In the genomic region with DNA sequence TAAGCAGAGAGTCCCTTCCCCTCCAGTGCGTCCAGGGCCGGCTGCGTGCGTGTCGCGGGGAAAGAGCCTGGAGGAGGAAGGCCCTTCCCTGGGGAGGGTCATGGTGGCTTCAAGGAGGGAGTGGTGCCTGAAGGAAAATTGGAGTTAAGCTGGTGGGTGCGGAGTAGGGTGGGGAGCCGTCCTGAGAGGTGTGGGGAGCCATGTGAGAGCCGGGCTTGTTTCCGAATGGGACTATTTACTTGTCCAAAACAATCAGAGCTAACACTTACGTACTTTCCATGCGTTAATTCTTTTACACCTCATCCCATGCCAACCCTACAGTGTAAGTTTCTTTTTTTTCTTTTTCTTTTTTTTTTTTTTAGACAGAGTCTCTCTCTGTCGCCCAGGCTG, we compare ENCODE assay signal across 1 cellular context.
TF ChIP-seq lines count a peak whose summit lies in the region.

No MANE protein-coding gene starts in this region.

TF ChIP-seq in GM12878, 131 proteins besides CTCF, POLR2A, EP300 and RAD21:
- no peak for TF ChIP-seq SREBF2 (IDR thresholded peaks at IDR 0.05; ENCODE audit: low read length)
- TF ChIP-seq NFXL1 (IDR thresholded peaks at IDR 0.05; ENCODE audit: borderline replicate concordance) = no peak
- no peak for TF ChIP-seq NRF1 (conservative IDR thresholded peaks at IDR 0.05; ENCODE audit: low read depth, low read length)
- TF ChIP-seq CHD2 (IDR thresholded peaks at IDR 0.05; ENCODE audit: borderline replicate concordance, low read depth, low read length) = no peak
- TF ChIP-seq BMI1 (IDR thresholded peaks at IDR 0.05; ENCODE audit: borderline replicate concordance) = no peak
- TF ChIP-seq USF2 (IDR thresholded peaks at IDR 0.05; ENCODE audit: borderline replicate concordance, low read depth, low read length) = no peak
- TF ChIP-seq, protein P1, sequence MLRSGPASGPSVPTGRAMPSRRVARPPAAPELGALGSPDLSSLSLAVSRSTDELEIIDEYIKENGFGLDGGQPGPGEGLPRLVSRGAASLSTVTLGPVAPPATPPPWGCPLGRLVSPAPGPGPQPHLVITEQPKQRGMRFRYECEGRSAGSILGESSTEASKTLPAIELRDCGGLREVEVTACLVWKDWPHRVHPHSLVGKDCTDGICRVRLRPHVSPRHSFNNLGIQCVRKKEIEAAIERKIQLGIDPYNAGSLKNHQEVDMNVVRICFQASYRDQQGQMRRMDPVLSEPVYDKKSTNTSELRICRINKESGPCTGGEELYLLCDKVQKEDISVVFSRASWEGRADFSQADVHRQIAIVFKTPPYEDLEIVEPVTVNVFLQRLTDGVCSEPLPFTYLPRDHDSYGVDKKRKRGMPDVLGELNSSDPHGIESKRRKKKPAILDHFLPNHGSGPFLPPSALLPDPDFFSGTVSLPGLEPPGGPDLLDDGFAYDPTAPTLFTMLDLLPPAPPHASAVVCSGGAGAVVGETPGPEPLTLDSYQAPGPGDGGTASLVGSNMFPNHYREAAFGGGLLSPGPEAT (IDR thresholded peaks at IDR 0.05; ENCODE audit: low read depth) = no peak
- TF ChIP-seq, protein P2, sequence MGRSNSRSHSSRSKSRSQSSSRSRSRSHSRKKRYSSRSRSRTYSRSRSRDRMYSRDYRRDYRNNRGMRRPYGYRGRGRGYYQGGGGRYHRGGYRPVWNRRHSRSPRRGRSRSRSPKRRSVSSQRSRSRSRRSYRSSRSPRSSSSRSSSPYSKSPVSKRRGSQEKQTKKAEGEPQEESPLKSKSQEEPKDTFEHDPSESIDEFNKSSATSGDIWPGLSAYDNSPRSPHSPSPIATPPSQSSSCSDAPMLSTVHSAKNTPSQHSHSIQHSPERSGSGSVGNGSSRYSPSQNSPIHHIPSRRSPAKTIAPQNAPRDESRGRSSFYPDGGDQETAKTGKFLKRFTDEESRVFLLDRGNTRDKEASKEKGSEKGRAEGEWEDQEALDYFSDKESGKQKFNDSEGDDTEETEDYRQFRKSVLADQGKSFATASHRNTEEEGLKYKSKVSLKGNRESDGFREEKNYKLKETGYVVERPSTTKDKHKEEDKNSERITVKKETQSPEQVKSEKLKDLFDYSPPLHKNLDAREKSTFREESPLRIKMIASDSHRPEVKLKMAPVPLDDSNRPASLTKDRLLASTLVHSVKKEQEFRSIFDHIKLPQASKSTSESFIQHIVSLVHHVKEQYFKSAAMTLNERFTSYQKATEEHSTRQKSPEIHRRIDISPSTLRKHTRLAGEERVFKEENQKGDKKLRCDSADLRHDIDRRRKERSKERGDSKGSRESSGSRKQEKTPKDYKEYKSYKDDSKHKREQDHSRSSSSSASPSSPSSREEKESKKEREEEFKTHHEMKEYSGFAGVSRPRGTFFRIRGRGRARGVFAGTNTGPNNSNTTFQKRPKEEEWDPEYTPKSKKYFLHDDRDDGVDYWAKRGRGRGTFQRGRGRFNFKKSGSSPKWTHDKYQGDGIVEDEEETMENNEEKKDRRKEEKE (IDR thresholded peaks at IDR 0.05) = no peak
- no peak for TF ChIP-seq RB1 (IDR thresholded peaks at IDR 0.05; ENCODE audit: borderline replicate concordance)
- TF ChIP-seq TCF12 (IDR thresholded peaks at IDR 0.05; ENCODE audit: low read depth, low read length) = no peak
- TF ChIP-seq, protein P3, sequence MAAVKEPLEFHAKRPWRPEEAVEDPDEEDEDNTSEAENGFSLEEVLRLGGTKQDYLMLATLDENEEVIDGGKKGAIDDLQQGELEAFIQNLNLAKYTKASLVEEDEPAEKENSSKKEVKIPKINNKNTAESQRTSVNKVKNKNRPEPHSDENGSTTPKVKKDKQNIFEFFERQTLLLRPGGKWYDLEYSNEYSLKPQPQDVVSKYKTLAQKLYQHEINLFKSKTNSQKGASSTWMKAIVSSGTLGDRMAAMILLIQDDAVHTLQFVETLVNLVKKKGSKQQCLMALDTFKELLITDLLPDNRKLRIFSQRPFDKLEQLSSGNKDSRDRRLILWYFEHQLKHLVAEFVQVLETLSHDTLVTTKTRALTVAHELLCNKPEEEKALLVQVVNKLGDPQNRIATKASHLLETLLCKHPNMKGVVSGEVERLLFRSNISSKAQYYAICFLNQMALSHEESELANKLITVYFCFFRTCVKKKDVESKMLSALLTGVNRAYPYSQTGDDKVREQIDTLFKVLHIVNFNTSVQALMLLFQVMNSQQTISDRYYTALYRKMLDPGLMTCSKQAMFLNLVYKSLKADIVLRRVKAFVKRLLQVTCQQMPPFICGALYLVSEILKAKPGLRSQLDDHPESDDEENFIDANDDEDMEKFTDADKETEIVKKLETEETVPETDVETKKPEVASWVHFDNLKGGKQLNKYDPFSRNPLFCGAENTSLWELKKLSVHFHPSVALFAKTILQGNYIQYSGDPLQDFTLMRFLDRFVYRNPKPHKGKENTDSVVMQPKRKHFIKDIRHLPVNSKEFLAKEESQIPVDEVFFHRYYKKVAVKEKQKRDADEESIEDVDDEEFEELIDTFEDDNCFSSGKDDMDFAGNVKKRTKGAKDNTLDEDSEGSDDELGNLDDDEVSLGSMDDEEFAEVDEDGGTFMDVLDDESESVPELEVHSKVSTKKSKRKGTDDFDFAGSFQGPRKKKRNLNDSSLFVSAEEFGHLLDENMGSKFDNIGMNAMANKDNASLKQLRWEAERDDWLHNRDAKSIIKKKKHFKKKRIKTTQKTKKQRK (IDR thresholded peaks at IDR 0.05; ENCODE audit: low read depth, low read length) = no peak
- TF ChIP-seq TBL1XR1 (IDR thresholded peaks at IDR 0.05; ENCODE audit: low read depth, low read length) = no peak
